In the genomic region with DNA sequence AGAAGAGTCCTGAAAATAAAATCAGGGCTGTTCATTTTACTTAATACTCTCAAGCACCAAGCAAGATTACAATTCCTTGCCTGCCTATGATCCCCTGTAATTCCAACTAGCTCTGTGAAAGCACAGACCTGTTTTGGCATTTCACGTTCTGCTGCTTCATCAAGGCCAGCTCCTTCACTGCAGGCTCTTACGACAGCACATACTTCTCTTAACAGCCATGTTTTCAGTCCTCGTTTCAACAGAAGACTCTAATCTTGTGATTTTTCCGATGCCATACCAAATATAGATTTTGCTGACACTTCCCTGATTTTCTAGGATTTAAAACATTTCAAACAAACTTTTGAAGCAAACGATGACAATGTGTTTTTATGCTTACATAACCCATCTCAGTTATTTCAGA, we compare ENCODE assay signal across 12 cellular contexts.
DNase-seq lines count a peak whose midpoint lies in the region; ATAC-seq, FAIRE-seq and TF ChIP-seq lines count a peak whose summit lies in the region.
"Had no signal": no experiment of that assay in that cellular context is flagged by ENCODE, and none has a peak within 500 bp of the region (broad histone marks: within the 10 kb centered on the region; RNA-seq: fewer than 3 reads in every experiment).

No MANE protein-coding gene starts in this region.

- no peak overlapping the region for H2AFZ ChIP-seq in mammary epithelial cell (ENCODE audit: low read depth, low read length)

- H3K4me3 ChIP-seq in fibroblast of pulmonary artery (replicated peaks; ENCODE audit: low read depth, low read length) = no peak overlapping the region
- no peak overlapping the region for H3K4me3 ChIP-seq in muscle layer of colon (ENCODE audit: low read depth in 1 of 2, low read length in 2 of 2)
- no peak overlapping the region for H3K4me3 ChIP-seq in thyroid gland (replicated peaks in 1 of 3)
- H3K4me3 ChIP-seq in mammary epithelial cell (replicated peaks in 1 of 3; ENCODE audit: insufficient read depth in 1 of 3, low read depth in 2 of 3, low read length in 3 of 3) = no peak overlapping the region
- H3K4me3 ChIP-seq: upper lobe of left lung had no signal

- H3K9me3 Mint-ChIP-seq in WTC11 = peaks cover 18% of the 10 kb centered on the region
- H3K9me3 Mint-ChIP-seq: activated B cell treated with CpG ODN at 0.5 μM for 24 hours had no signal

- no peak overlapping the region for H3K4me3 Mint-ChIP-seq in WTC11
- H3K4me3 Mint-ChIP-seq: activated B cell treated with CpG ODN at 0.5 μM for 24 hours had no signal

- no peaks in the 10 kb centered on the region for H3K27me3 Mint-ChIP-seq in WTC11 (ENCODE audit: low read depth)
- H3K27me3 Mint-ChIP-seq: activated B cell treated with CpG ODN at 0.5 μM for 24 hours had no signal

- no peak overlapping the region for H3K4me2 ChIP-seq in mammary epithelial cell (ENCODE audit: insufficient read depth, low read depth, low read length)

- H3K27me3 ChIP-seq in muscle layer of colon (ENCODE audit: control insufficient read depth in 1 of 2, insufficient read depth in 2 of 2, low read length in 2 of 2) (no peaks in the 10 kb centered on the region), thyroid gland (no peaks in the 10 kb centered on the region), mammary epithelial cell (ENCODE audit: insufficient read depth, low read length) (no peaks in the 10 kb centered on the region)
- H3K27me3 ChIP-seq: neutrophil, upper lobe of left lung had no signal

- DNase-seq in WTC11 (ENCODE audit: low spot score) (no peak), fibroblast of pulmonary artery (ENCODE audit: low read depth) (peak; percentile 68), thyroid gland (peak; percentile 74 to 75), D721Med (ENCODE audit: insufficient read length, low spot score) (no peak), mammary epithelial cell (no peak)
- DNase-seq: activated B cell treated with CpG ODN at 0.5 μM for 24 hours; activated T-cell treated with anti-CD3 and anti-CD28 coated beads, Interleukin-2, amount 50 U/mL, for 48 hours had no signal

- no peak for ATAC-seq in WTC11
- ATAC-seq in GM21381 (IDR thresholded peaks at IDR 0.05; ENCODE audit: unreplicated experiment) = no peak
- no peak for ATAC-seq in GM18519 (IDR thresholded peaks at IDR 0.05; ENCODE audit: low FRiP score, unreplicated experiment)

- H3K9me3 ChIP-seq in muscle layer of colon (ENCODE audit: low read length) (no peaks in the 10 kb centered on the region), thyroid gland (no peaks in the 10 kb centered on the region), mammary epithelial cell (replicated peaks; ENCODE audit: insufficient read depth, low read length) (no peaks in the 10 kb centered on the region)
- H3K9me3 ChIP-seq: neutrophil, upper lobe of left lung had no signal

- H3K36me3 Mint-ChIP-seq in WTC11 = peaks cover 15% of the 10 kb centered on the region

- H3K36me3 ChIP-seq in muscle layer of colon (ENCODE audit: insufficient read depth, low read length) (no peaks in the 10 kb centered on the region), thyroid gland (no peaks in the 10 kb centered on the region), mammary epithelial cell (ENCODE audit: insufficient read depth, low read length) (no peaks in the 10 kb centered on the region)
- H3K36me3 ChIP-seq: neutrophil, upper lobe of left lung had no signal

- in situ Hi-C loops in mammary epithelial cell (cut with MboI; ENCODE audit: low sequenced_read_pairs in 2 of 2) = no loop called here

- peak overlapping the region; percentile 35 for H3K27ac ChIP-seq in muscle layer of colon (ENCODE audit: low read depth, low read length)
- peak overlapping the region; percentile 89 to 99 (median 95) for H3K27ac ChIP-seq in thyroid gland
- no peak overlapping the region for H3K27ac ChIP-seq in mammary epithelial cell (ENCODE audit: insufficient read depth, low read depth, low read length)
- H3K27ac ChIP-seq: neutrophil had no signal

- peak in 1 of 2 donors; percentile 87 for TF ChIP-seq POLR2A in thyroid gland (IDR thresholded peaks at IDR 0.05)

- POLR2A ChIA-PET in WTC11 (lab: Charles Lee) = interaction anchor here (1.1 kb wide), 1 partner anchor 621 kb away, joined by 3 read pairs; no protein-coding TSS in a partner anchor

- CTCF ChIA-PET in WTC11 (lab: Charles Lee) (interaction anchor here (2.1 kb wide), 1 partner anchor 621 kb away, joined by 5 read pairs; no protein-coding TSS in a partner anchor), mammary epithelial cell (lab: Charles Lee; ENCODE audit: low non-redundant PET) (no interaction called here)

- no peak overlapping the region for H3K9ac ChIP-seq in muscle layer of colon (ENCODE audit: low read length)
- H3K9ac ChIP-seq in mammary epithelial cell (ENCODE audit: insufficient read depth, low read length) = no peak overlapping the region

- FAIRE-seq in D721Med (lab: Jason Lieb, UNC) = no peak

- no peaks in the 10 kb centered on the region for H3K79me2 ChIP-seq in mammary epithelial cell (ENCODE audit: insufficient read depth, low read length)

- intact Hi-C loops in thyroid gland (cut with DNase I) = no loop called here
- intact Hi-C loops in mammary epithelial cell (cut with micrococcal nuclease) = no loop called here

- H3K4me1 Mint-ChIP-seq in WTC11 = peaks cover 8% of the 10 kb centered on the region
- H3K4me1 Mint-ChIP-seq: activated B cell treated with CpG ODN at 0.5 μM for 24 hours had no signal

- 20 to 21% methylated on average over 5 of the region's 5 CpGs for WGBS in thyroid gland, 2 donors
- 96% methylated on average over 5 of the region's 5 CpGs for WGBS in mammary epithelial cell (ENCODE audit: low coverage, missing lambda C conversion rate)

- dilution Hi-C loops in mammary epithelial cell (cut with HindIII; ENCODE audit: low sequenced_read_pairs) = no loop called here

- H4K20me1 ChIP-seq in mammary epithelial cell (ENCODE audit: insufficient read depth, low read length) = no peaks in the 10 kb centered on the region

- no peak for TF ChIP-seq CTCF in WTC11 (IDR thresholded peaks at IDR 0.05)
- TF ChIP-seq CTCF in fibroblast of pulmonary artery (IDR thresholded peaks at IDR 0.05; ENCODE audit: low read length, missing control alignments) = no peak
- TF ChIP-seq CTCF in thyroid gland (IDR thresholded peaks at IDR 0.05) = no peak
- no peak for TF ChIP-seq CTCF in D721Med (IDR thresholded peaks at IDR 0.05; ENCODE audit: insufficient read depth, missing control alignments)
- no peak for TF ChIP-seq CTCF in mammary epithelial cell (conservative IDR thresholded peaks at IDR 0.05 in 1 of 2, IDR thresholded peaks at IDR 0.05 in 1 of 2; ENCODE audit: extremely low read depth in 1 of 2, insufficient read depth in 1 of 2, low read depth in 1 of 2, low read length in 2 of 2)

- H3K27ac Mint-ChIP-seq in WTC11 = peak overlapping the region; percentile 81
- H3K27ac Mint-ChIP-seq: activated B cell treated with CpG ODN at 0.5 μM for 24 hours had no signal

- no TSS peak for BruUV-seq in mammary epithelial cell (replicated peaks; lab: Mats Ljungman, UMichigan)

- peaks cover 20% of the 10 kb centered on the region for H3K4me1 ChIP-seq in muscle layer of colon (ENCODE audit: insufficient read depth, low read length)
- peaks cover 34 to 37% of the 10 kb centered on the region in 2 donors for H3K4me1 ChIP-seq in thyroid gland
- H3K4me1 ChIP-seq in mammary epithelial cell (ENCODE audit: insufficient read depth, low read length) = no peaks in the 10 kb centered on the region

TF ChIP-seq in WTC11, 78 proteins besides CTCF, POLR2A, EP300 and RAD21 (continues in another document):
- TF ChIP-seq NFATC4 (CRISPR knock-in tag; IDR thresholded peaks at IDR 0.05) (no peak), PRRX2 (CRISPR knock-in tag; IDR thresholded peaks at IDR 0.05) (no peak), ATF1 (CRISPR knock-in tag; IDR thresholded peaks at IDR 0.05) (no peak), JUN (CRISPR knock-in tag; IDR thresholded peaks at IDR 0.05) (no peak), ZNF396 (CRISPR knock-in tag; IDR thresholded peaks at IDR 0.05; ENCODE audit: borderline replicate concordance) (no peak), CREM (CRISPR knock-in tag; IDR thresholded peaks at IDR 0.05) (no peak), FOXK1 (CRISPR knock-in tag; IDR thresholded peaks at IDR 0.05) (no peak), ZNF263 (CRISPR knock-in tag; IDR thresholded peaks at IDR 0.05; ENCODE audit: low read depth) (no peak), MYBL2 (CRISPR knock-in tag; IDR thresholded peaks at IDR 0.05) (no peak)
- TF ChIP-seq, protein P1, sequence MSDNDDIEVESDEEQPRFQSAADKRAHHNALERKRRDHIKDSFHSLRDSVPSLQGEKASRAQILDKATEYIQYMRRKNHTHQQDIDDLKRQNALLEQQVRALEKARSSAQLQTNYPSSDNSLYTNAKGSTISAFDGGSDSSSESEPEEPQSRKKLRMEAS (CRISPR knock-in tag; IDR thresholded peaks at IDR 0.05) = no peak
- TF ChIP-seq, protein P2, sequence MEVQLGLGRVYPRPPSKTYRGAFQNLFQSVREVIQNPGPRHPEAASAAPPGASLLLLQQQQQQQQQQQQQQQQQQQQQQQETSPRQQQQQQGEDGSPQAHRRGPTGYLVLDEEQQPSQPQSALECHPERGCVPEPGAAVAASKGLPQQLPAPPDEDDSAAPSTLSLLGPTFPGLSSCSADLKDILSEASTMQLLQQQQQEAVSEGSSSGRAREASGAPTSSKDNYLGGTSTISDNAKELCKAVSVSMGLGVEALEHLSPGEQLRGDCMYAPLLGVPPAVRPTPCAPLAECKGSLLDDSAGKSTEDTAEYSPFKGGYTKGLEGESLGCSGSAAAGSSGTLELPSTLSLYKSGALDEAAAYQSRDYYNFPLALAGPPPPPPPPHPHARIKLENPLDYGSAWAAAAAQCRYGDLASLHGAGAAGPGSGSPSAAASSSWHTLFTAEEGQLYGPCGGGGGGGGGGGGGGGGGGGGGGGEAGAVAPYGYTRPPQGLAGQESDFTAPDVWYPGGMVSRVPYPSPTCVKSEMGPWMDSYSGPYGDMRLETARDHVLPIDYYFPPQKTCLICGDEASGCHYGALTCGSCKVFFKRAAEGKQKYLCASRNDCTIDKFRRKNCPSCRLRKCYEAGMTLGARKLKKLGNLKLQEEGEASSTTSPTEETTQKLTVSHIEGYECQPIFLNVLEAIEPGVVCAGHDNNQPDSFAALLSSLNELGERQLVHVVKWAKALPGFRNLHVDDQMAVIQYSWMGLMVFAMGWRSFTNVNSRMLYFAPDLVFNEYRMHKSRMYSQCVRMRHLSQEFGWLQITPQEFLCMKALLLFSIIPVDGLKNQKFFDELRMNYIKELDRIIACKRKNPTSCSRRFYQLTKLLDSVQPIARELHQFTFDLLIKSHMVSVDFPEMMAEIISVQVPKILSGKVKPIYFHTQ (CRISPR knock-in tag; IDR thresholded peaks at IDR 0.05) = no peak
- TF ChIP-seq, protein P3, sequence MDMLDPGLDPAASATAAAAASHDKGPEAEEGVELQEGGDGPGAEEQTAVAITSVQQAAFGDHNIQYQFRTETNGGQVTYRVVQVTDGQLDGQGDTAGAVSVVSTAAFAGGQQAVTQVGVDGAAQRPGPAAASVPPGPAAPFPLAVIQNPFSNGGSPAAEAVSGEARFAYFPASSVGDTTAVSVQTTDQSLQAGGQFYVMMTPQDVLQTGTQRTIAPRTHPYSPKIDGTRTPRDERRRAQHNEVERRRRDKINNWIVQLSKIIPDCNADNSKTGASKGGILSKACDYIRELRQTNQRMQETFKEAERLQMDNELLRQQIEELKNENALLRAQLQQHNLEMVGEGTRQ (CRISPR knock-in tag; IDR thresholded peaks at IDR 0.05) = no peak

Comparison
In these comparisons a context has a peak if more than half of its experiments do, and no peak if none do; other contexts are left out.
1. DNase-seq: peak in fibroblast of pulmonary artery (single experiment) and thyroid gland (2 of 2); none in WTC11 (single experiment), D721Med (single experiment) and mammary epithelial cell (single experiment).